1 cellular context compared by ENCODE assay signal in the genomic region with DNA sequence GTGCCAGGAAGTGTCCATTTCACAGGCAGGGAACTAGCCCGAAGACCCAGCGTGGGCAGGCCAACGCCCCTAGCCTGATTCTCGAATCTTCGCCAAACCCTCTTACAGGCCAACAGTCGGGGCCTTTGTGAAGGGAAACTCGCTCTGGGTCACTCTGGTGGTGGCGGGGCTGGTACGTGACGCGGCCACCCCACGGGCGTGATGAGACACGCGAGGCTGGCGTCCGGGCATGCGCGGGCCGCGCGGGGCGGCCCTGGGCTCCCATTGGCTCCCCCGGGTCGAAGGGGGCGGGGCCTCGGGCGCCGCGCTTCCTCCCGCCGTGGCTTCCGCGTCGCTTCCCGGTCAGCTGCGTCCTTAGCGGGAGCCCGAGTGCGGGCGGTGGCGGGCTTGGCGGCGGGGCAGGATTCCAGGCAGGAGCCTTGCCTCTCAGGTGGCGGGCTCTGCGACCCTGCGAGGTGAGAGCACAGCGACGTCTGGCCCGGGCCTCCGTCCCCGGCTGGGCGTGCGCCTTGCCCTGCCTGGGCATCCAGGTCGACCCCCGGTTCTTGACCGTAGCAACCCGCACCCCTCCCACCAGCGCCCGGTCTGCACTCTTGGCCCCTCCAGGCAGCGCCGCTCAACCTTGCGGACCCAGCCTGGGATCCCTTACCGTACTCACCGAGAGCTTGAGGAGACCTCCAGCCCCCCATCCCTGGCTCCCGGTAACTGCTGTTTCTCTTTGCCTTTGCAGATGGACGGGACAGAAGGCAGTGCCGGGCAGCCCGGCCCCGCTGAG.
TF ChIP-seq lines count a peak whose summit lies in the region.

A gene with protein sequence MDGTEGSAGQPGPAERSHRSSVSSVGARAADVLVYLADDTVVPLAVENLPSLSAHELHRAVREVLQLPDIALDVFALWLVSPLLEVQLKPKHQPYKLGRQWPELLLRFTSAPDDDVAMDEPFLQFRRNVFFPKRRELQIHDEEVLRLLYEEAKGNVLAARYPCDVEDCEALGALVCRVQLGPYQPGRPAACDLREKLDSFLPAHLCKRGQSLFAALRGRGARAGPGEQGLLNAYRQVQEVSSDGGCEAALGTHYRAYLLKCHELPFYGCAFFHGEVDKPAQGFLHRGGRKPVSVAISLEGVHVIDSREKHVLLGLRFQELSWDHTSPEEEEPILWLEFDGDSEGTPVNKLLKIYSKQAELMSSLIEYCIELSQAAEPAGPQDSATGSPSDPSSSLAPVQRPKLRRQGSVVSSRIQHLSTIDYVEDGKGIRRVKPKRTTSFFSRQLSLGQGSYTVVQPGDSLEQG (plus strand): TSS at position 331 of the 775 bp plus-strand sequence. CDS start 400 bp downstream, at position 731.

TF ChIP-seq in K562, 482 proteins besides CTCF, POLR2A, EP300 and RAD21 (continued from another document and continues in another):
- TF ChIP-seq, protein P1, sequence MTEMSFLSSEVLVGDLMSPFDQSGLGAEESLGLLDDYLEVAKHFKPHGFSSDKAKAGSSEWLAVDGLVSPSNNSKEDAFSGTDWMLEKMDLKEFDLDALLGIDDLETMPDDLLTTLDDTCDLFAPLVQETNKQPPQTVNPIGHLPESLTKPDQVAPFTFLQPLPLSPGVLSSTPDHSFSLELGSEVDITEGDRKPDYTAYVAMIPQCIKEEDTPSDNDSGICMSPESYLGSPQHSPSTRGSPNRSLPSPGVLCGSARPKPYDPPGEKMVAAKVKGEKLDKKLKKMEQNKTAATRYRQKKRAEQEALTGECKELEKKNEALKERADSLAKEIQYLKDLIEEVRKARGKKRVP (CRISPR knock-in tag; IDR thresholded peaks at IDR 0.05): 0 out of 2 replicates have a peak, but pooled peaks have one; percentile 7
- TF ChIP-seq HSF4 (CRISPR knock-in tag; IDR thresholded peaks at IDR 0.05; ENCODE audit: borderline replicate concordance) (no peak), CHD4 (IDR thresholded peaks at IDR 0.05; ENCODE audit: insufficient read depth, insufficient replicate concordance, low read depth, low read length, poor library complexity, severe bottlenecking) (no peak), NUFIP1 (IDR thresholded peaks at IDR 0.05; ENCODE audit: partially characterized antibody) (no peak), ZC3H8 (IDR thresholded peaks at IDR 0.05) (no peak), NFE2 (IDR thresholded peaks at IDR 0.05; ENCODE audit: low read depth) (no peak), HIVEP1 (CRISPR knock-in tag; IDR thresholded peaks at IDR 0.05) (no peak), CREB3L1 (IDR thresholded peaks at IDR 0.05; ENCODE audit: borderline replicate concordance, low read depth) (no peak), CBX2 (IDR thresholded peaks at IDR 0.05; ENCODE audit: insufficient read depth, low read length, poor library complexity, severe bottlenecking) (no peak), ZNF398 (CRISPR knock-in tag; IDR thresholded peaks at IDR 0.05) (no peak), ZBED1 (IDR thresholded peaks at IDR 0.05) (no peak), ZNF318 (IDR thresholded peaks at IDR 0.05; ENCODE audit: borderline replicate concordance in 1 of 2, low read depth in 1 of 2) (no peak), PHF21A (IDR thresholded peaks at IDR 0.05; ENCODE audit: borderline replicate concordance, low read depth) (no peak), PHF20 (IDR thresholded peaks at IDR 0.05; ENCODE audit: partially characterized antibody) (no peak), ZFP30 (CRISPR knock-in tag; IDR thresholded peaks at IDR 0.05; ENCODE audit: borderline replicate concordance) (no peak)
- TF ChIP-seq, protein P2, sequence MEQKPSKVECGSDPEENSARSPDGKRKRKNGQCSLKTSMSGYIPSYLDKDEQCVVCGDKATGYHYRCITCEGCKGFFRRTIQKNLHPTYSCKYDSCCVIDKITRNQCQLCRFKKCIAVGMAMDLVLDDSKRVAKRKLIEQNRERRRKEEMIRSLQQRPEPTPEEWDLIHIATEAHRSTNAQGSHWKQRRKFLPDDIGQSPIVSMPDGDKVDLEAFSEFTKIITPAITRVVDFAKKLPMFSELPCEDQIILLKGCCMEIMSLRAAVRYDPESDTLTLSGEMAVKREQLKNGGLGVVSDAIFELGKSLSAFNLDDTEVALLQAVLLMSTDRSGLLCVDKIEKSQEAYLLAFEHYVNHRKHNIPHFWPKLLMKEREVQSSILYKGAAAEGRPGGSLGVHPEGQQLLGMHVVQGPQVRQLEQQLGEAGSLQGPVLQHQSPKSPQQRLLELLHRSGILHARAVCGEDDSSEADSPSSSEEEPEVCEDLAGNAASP (IDR thresholded peaks at IDR 0.05): no peak
- TF ChIP-seq, protein P3, sequence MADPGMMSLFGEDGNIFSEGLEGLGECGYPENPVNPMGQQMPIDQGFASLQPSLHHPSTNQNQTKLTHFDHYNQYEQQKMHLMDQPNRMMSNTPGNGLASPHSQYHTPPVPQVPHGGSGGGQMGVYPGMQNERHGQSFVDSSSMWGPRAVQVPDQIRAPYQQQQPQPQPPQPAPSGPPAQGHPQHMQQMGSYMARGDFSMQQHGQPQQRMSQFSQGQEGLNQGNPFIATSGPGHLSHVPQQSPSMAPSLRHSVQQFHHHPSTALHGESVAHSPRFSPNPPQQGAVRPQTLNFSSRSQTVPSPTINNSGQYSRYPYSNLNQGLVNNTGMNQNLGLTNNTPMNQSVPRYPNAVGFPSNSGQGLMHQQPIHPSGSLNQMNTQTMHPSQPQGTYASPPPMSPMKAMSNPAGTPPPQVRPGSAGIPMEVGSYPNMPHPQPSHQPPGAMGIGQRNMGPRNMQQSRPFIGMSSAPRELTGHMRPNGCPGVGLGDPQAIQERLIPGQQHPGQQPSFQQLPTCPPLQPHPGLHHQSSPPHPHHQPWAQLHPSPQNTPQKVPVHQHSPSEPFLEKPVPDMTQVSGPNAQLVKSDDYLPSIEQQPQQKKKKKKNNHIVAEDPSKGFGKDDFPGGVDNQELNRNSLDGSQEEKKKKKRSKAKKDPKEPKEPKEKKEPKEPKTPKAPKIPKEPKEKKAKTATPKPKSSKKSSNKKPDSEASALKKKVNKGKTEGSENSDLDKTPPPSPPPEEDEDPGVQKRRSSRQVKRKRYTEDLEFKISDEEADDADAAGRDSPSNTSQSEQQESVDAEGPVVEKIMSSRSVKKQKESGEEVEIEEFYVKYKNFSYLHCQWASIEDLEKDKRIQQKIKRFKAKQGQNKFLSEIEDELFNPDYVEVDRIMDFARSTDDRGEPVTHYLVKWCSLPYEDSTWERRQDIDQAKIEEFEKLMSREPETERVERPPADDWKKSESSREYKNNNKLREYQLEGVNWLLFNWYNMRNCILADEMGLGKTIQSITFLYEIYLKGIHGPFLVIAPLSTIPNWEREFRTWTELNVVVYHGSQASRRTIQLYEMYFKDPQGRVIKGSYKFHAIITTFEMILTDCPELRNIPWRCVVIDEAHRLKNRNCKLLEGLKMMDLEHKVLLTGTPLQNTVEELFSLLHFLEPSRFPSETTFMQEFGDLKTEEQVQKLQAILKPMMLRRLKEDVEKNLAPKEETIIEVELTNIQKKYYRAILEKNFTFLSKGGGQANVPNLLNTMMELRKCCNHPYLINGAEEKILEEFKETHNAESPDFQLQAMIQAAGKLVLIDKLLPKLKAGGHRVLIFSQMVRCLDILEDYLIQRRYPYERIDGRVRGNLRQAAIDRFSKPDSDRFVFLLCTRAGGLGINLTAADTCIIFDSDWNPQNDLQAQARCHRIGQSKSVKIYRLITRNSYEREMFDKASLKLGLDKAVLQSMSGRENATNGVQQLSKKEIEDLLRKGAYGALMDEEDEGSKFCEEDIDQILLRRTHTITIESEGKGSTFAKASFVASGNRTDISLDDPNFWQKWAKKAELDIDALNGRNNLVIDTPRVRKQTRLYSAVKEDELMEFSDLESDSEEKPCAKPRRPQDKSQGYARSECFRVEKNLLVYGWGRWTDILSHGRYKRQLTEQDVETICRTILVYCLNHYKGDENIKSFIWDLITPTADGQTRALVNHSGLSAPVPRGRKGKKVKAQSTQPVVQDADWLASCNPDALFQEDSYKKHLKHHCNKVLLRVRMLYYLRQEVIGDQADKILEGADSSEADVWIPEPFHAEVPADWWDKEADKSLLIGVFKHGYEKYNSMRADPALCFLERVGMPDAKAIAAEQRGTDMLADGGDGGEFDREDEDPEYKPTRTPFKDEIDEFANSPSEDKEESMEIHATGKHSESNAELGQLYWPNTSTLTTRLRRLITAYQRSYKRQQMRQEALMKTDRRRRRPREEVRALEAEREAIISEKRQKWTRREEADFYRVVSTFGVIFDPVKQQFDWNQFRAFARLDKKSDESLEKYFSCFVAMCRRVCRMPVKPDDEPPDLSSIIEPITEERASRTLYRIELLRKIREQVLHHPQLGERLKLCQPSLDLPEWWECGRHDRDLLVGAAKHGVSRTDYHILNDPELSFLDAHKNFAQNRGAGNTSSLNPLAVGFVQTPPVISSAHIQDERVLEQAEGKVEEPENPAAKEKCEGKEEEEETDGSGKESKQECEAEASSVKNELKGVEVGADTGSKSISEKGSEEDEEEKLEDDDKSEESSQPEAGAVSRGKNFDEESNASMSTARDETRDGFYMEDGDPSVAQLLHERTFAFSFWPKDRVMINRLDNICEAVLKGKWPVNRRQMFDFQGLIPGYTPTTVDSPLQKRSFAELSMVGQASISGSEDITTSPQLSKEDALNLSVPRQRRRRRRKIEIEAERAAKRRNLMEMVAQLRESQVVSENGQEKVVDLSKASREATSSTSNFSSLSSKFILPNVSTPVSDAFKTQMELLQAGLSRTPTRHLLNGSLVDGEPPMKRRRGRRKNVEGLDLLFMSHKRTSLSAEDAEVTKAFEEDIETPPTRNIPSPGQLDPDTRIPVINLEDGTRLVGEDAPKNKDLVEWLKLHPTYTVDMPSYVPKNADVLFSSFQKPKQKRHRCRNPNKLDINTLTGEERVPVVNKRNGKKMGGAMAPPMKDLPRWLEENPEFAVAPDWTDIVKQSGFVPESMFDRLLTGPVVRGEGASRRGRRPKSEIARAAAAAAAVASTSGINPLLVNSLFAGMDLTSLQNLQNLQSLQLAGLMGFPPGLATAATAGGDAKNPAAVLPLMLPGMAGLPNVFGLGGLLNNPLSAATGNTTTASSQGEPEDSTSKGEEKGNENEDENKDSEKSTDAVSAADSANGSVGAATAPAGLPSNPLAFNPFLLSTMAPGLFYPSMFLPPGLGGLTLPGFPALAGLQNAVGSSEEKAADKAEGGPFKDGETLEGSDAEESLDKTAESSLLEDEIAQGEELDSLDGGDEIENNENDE (IDR thresholded peaks at IDR 0.05; ENCODE audit: low read depth, low read length): no peak
